9 cellular contexts compared by ENCODE assay signal in the genomic region with DNA sequence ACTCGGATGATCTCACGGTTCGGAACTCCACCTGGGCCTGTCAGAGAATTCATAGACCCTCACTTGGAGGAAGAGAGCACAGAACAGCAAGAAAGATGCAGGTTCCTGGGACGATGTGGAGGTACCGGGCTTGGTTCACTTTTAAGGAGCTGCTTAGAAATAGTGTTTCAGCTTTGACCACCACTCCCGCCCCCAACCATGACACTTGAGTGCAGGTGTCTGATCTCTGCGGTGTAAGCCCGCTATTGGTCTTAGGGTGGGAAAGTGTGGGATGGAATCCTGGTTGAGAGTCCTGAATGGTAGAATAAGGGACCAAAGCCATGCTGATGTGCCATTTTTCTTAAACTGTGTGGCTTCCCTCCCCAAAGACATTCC.
DNase-seq lines count a peak whose midpoint lies in the region; ATAC-seq and TF ChIP-seq lines count a peak whose summit lies in the region.
"Had no signal": no experiment of that assay in that cellular context is flagged by ENCODE, and none has a peak within 500 bp of the region (broad histone marks: within the 10 kb centered on the region; RNA-seq: fewer than 3 reads in every experiment).

No MANE protein-coding gene starts in this region.

- peak; percentile 48 for DNase-seq in H7
- no peak for DNase-seq in SJCRH30
- DNase-seq in skeletal muscle cell (ENCODE audit: low read depth) = no peak
- no peak for DNase-seq in NOMO-1 (lab: John Stamatoyannopoulos, UW; ENCODE audit: unreplicated experiment in 2 of 2)
- no peak for DNase-seq in ovary
- no peak for DNase-seq in body of pancreas
- DNase-seq: activated naive CD4-positive, alpha-beta T cell treated with anti-CD3 and anti-CD28 coated beads, Interleukin-2, amount 50 U/mL, for 16 hours; NCI-H2029 treated with DMSO at 0.1 percent for 48 hours had no signal

- WGBS in esophagus, 2 donors = 67 to 72% methylated on average over 8 of the region's 8 CpGs
- WGBS in ovary, 3 donors = 55 to 58% (median 55%) methylated on average over 8 of the region's 8 CpGs
- 49 to 54% methylated on average over 5 to 8 of the region's 8 CpGs for WGBS in body of pancreas, 2 donors

- ATAC-seq in body of pancreas = no peak

- no peak for TF ChIP-seq POLR2A in ovary (IDR thresholded peaks at IDR 0.05)
- TF ChIP-seq POLR2A in body of pancreas (IDR thresholded peaks at IDR 0.05) = no peak

- H3K4me3 ChIP-seq in H7 (ENCODE audit: insufficient read depth, low read depth, low read length) (no peak overlapping the region), SJCRH30 (peak overlapping the region; percentile 48; the same call in 1 of the 2 replicates), esophagus (ENCODE audit: low read depth in 1 of 2, low read length in 2 of 2) (no peak overlapping the region), skeletal muscle cell (ENCODE audit: low read depth, low read length) (peak overlapping the region; percentile 46), ovary (no peak overlapping the region), body of pancreas (no peak overlapping the region)

- no peak overlapping the region; the same call in 1 of the 2 replicates for H3K27ac ChIP-seq in SJCRH30
- peak overlapping the region; percentile 56 to 75 for H3K27ac ChIP-seq in esophagus (ENCODE audit: low read depth in 2 of 2, low read length in 1 of 2)
- H3K27ac ChIP-seq in ovary = no peak overlapping the region
- H3K27ac ChIP-seq in body of pancreas = no peak overlapping the region

- TF ChIP-seq CTCF in ovary (IDR thresholded peaks at IDR 0.05) = no peak
- no peak for TF ChIP-seq CTCF in body of pancreas (IDR thresholded peaks at IDR 0.05)

- H3K36me3 ChIP-seq in H7 (replicated peaks; ENCODE audit: control insufficient read depth, insufficient read depth, low read length) (no peaks in the 10 kb centered on the region), SJCRH30 (no peaks in the 10 kb centered on the region), esophagus (ENCODE audit: control insufficient read depth in 2 of 2, insufficient read depth in 2 of 2, low read length in 1 of 2) (no peaks in the 10 kb centered on the region), ovary (no peaks in the 10 kb centered on the region), body of pancreas (replicated peaks in 1 of 2; ENCODE audit: insufficient read depth in 1 of 2, low read depth in 2 of 2) (no peaks in the 10 kb centered on the region)

- intact Hi-C loops in ovary (cut with DNase I) (no loop called here), body of pancreas (cut with DNase I) (no loop called here)

- peaks cover 45% of the 10 kb centered on the region for H3K4me1 ChIP-seq in SJCRH30
- peaks cover 2 to 9% of the 10 kb centered on the region in 2 donors for H3K4me1 ChIP-seq in esophagus (ENCODE audit: control insufficient read depth in 2 of 2, insufficient read depth in 2 of 2, low read length in 1 of 2)
- H3K4me1 ChIP-seq in ovary (ENCODE audit: insufficient read depth) = no peaks in the 10 kb centered on the region
- peaks cover 27% of the 10 kb centered on the region for H3K4me1 ChIP-seq in body of pancreas

- H3K27me3 ChIP-seq in H7 (ENCODE audit: control insufficient read depth, insufficient read depth, low read length) (peaks cover 6% of the 10 kb centered on the region), SJCRH30 (no peaks in the 10 kb centered on the region; the same call in 1 of the 2 replicates), esophagus (ENCODE audit: control insufficient read depth in 1 of 2, insufficient read depth in 2 of 2, low read length in 2 of 2) (no peaks in the 10 kb centered on the region), ovary (no peaks in the 10 kb centered on the region), body of pancreas (peaks cover 0 to 31% of the 10 kb centered on the region in 2 donors)

- no peak for TF ChIP-seq EP300 in ovary (IDR thresholded peaks at IDR 0.05)

- H3K9me3 ChIP-seq in SJCRH30 (replicated peaks) = no peaks in the 10 kb centered on the region
- no peaks in the 10 kb centered on the region for H3K9me3 ChIP-seq in esophagus (ENCODE audit: control insufficient read depth in 2 of 2, insufficient read depth in 1 of 2, low read depth in 1 of 2, low read length in 1 of 2)
- no peaks in the 10 kb centered on the region for H3K9me3 ChIP-seq in ovary
- no peaks in the 10 kb centered on the region for H3K9me3 ChIP-seq in body of pancreas

Comparison
In these comparisons a context has a peak if more than half of its experiments do, and no peak if none do; other contexts are left out.
1. H3K4me3 ChIP-seq: peak in SJCRH30 (single experiment) and skeletal muscle cell (single experiment); none in H7 (single experiment), esophagus (0 of 2), ovary (single experiment) and body of pancreas (0 of 2).
2. H3K27ac ChIP-seq: peak in esophagus (2 of 2); none in SJCRH30 (single experiment), ovary (0 of 2) and body of pancreas (0 of 4).